ENCODE assay signal across 13 cellular contexts in the genomic region with DNA sequence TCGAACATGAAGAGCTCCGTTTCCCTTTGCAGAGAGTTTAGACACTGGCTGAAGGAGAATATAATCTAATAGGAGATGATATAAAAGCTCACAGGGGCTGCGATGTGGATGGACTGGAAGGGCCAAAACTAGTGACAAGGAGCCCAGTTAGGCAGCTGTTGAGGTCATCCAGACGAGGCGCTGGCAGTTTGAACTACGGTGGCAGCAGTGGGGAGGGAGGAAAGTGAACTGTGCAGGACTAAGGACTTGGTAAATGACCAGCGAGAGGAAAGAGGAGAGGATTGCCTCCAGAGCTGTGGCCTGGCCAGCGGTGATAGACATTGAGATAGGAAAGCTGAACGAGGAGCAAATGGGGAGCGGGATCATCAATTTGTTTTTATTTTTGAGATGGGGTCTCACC.
"Had no signal": no experiment of that assay in that cellular context is flagged by ENCODE, and none has a peak within 500 bp of the region (broad histone marks: within the 10 kb centered on the region; RNA-seq: fewer than 3 reads in every experiment).

No MANE protein-coding gene starts in this region.

- H3K36me3 ChIP-seq: vagina had no signal

- DNase-seq: activated CD4-positive, alpha-beta T cell treated with anti-CD3 and anti-CD28 coated beads for 48 hours; activated naive CD4-positive, alpha-beta T cell treated with anti-CD3 and anti-CD28 coated beads, Interleukin-2, amount 10 ng/mL, durations not matched to agents 7 days and 5 days; adrenal gland; mammary epithelial cell; naive thymus-derived CD4-positive, alpha-beta T cell; nucleus accumbens; stimulated activated CD4-positive, alpha-beta T cell treated with anti-CD3 and anti-CD28 coated beads, Interleukin-4, amount 100 ng/mL, for 4 hours; stimulated activated naive CD8-positive, alpha-beta T cell treated with anti-CD3 and anti-CD28 coated beads, Interleukin-15, amount 100 ng/mL, for 72 hours; T-cell had no signal

- H3K9me3 ChIP-seq: adrenal gland, vagina had no signal

- H3K4me3 Mint-ChIP-seq: activated naive CD4-positive, alpha-beta T cell treated with anti-CD3 and anti-CD28 coated beads, Interleukin-2, amount 10 ng/mL, durations not matched to agents 7 days and 5 days; central memory CD8-positive, alpha-beta T cell; dendritic cell treated with granulocyte-macrophage colony-stimulating factor and Interleukin-4, amounts not matched to agents 40 ng/mL and 50 ng/mL, for 4 days; naive thymus-derived CD4-positive, alpha-beta T cell; stimulated activated naive CD8-positive, alpha-beta T cell treated with anti-CD3 and anti-CD28 coated beads, Interleukin-15, amount 100 ng/mL, for 72 hours; T-cell had no signal

- H3K4me3 ChIP-seq: adrenal gland, vagina had no signal

- H3K27ac Mint-ChIP-seq: activated naive CD4-positive, alpha-beta T cell treated with anti-CD3 and anti-CD28 coated beads, Interleukin-2, amount 10 ng/mL, durations not matched to agents 7 days and 5 days; dendritic cell treated with granulocyte-macrophage colony-stimulating factor and Interleukin-4, amounts not matched to agents 40 ng/mL and 50 ng/mL, for 4 days; stimulated activated naive CD8-positive, alpha-beta T cell treated with anti-CD3 and anti-CD28 coated beads, Interleukin-15, amount 100 ng/mL, for 72 hours; T-cell had no signal

- H3K4me1 Mint-ChIP-seq: activated naive CD4-positive, alpha-beta T cell treated with anti-CD3 and anti-CD28 coated beads, Interleukin-2, amount 10 ng/mL, durations not matched to agents 7 days and 5 days; central memory CD8-positive, alpha-beta T cell; stimulated activated naive CD8-positive, alpha-beta T cell treated with anti-CD3 and anti-CD28 coated beads, Interleukin-15, amount 100 ng/mL, for 72 hours; T-cell had no signal

- H3K27me3 Mint-ChIP-seq: activated naive CD4-positive, alpha-beta T cell treated with anti-CD3 and anti-CD28 coated beads, Interleukin-2, amount 10 ng/mL, durations not matched to agents 7 days and 5 days; central memory CD8-positive, alpha-beta T cell; dendritic cell treated with granulocyte-macrophage colony-stimulating factor and Interleukin-4, amounts not matched to agents 40 ng/mL and 50 ng/mL, for 4 days; naive thymus-derived CD4-positive, alpha-beta T cell; stimulated activated naive CD8-positive, alpha-beta T cell treated with anti-CD3 and anti-CD28 coated beads, Interleukin-15, amount 100 ng/mL, for 72 hours; T-cell had no signal

- H3K4me1 ChIP-seq: adrenal gland had no signal

- H3K27ac ChIP-seq: adrenal gland, vagina, VCaP had no signal

- ATAC-seq: naive thymus-derived CD4-positive, alpha-beta T cell; stimulated activated naive CD8-positive, alpha-beta T cell treated with anti-CD3 and anti-CD28 coated beads, Interleukin-15, amount 100 ng/mL, for 72 hours; T-cell had no signal

- H3K27me3 ChIP-seq: adrenal gland, vagina had no signal
